8 cellular contexts compared by ENCODE assay signal in genomic region chr11:107859459-107860239, GRCh38. TPM values are rescaled to one million over a fixed set of nuclear protein-coding genes. Genes with fewer than 3 reads are reported as not detected.
DNase-seq lines count a peak whose midpoint lies in the region; ATAC-seq and TF ChIP-seq lines count a peak whose summit lies in the region.

No MANE protein-coding gene starts in this region.

- peak overlapping the region; percentile 88 for H3K27ac ChIP-seq in epithelial cell of prostate
- H3K27ac ChIP-seq in uterus = peak overlapping the region; percentile 67 to 72

- H3K4me3 Mint-ChIP-seq in CD14-positive monocyte (peak overlapping the region; percentile 92 to 94), naive B cell (peak overlapping the region; percentile 92 to 98 (median 97))
- H3K4me3 Mint-ChIP-seq in activated CD4-positive, alpha-beta memory T cell treated with anti-CD3 and anti-CD28 coated beads for 36 hours = peak overlapping the region; percentile 95

- H3K36me3 Mint-ChIP-seq in CD14-positive monocyte = peaks cover 3 to 4% of the 10 kb centered on the region in 2 donors
- H3K36me3 Mint-ChIP-seq in activated CD4-positive, alpha-beta memory T cell treated with anti-CD3 and anti-CD28 coated beads for 36 hours = peaks cover 8% of the 10 kb centered on the region
- no peaks in the 10 kb centered on the region for H3K36me3 Mint-ChIP-seq in naive B cell

- no peaks in the 10 kb centered on the region for H3K27me3 ChIP-seq in uterus

- no peaks in the 10 kb centered on the region for H3K36me3 ChIP-seq in uterus

- ATAC-seq in GM21381 (IDR thresholded peaks at IDR 0.05; ENCODE audit: unreplicated experiment) (peak; percentile 21), naive B cell (ENCODE audit: low read depth in 2 of 2) (no peak), HG03469 (IDR thresholded peaks at IDR 0.05; ENCODE audit: unreplicated experiment) (no peak)

- CTCF ChIA-PET in activated CD4-positive, alpha-beta memory T cell treated with anti-CD3 and anti-CD28 coated beads for 36 hours (lab: Charles Lee) = no interaction called here

- H3K4me3 ChIP-seq in uterus = peak overlapping the region; percentile 48 to 60

- H3K4me1 ChIP-seq in uterus = no peaks in the 10 kb centered on the region

- TF ChIP-seq CTCF in CD14-positive monocyte (IDR thresholded peaks at IDR 0.05) (no peak), uterus (IDR thresholded peaks at IDR 0.05) (no peak)

- POLR2A ChIA-PET in activated CD4-positive, alpha-beta memory T cell treated with anti-CD3 and anti-CD28 coated beads for 36 hours (lab: Charles Lee) = interaction anchor here (1.0 kb wide), 1 partner anchor 19 kb away, joined by 4 read pairs; no protein-coding TSS in a partner anchor

- no peak for DNase-seq in CD14-positive monocyte (ENCODE audit: low spot score)
- peak; percentile 55 for DNase-seq in NCI-H2196 (lab: John Stamatoyannopoulos, UW; ENCODE audit: unreplicated experiment)
- peak; percentile 57 for DNase-seq in activated CD4-positive, alpha-beta memory T cell treated with anti-CD3 and anti-CD28 coated beads for 36 hours
- DNase-seq in epithelial cell of prostate (ENCODE audit: low read depth, low spot score) = no peak
- DNase-seq in naive B cell = peak; percentile 17
- DNase-seq in uterus = peak in 1 of 2 donors; percentile 29

- peak overlapping the region in 5 of 7 donors; percentile 12 to 67 (median 56) for H3K27ac Mint-ChIP-seq in CD14-positive monocyte
- peak overlapping the region; percentile 92 for H3K27ac Mint-ChIP-seq in activated CD4-positive, alpha-beta memory T cell treated with anti-CD3 and anti-CD28 coated beads for 36 hours
- H3K27ac Mint-ChIP-seq in naive B cell = peak overlapping the region; percentile 54 to 97 (median 93)

- intact Hi-C loops in CD14-positive monocyte (cut with micrococcal nuclease) = loop anchor here in 1 of 2 donors (5.0 kb wide), 1 partner anchor 62 kb away; no protein-coding TSS in a partner anchor
- intact Hi-C loops in activated CD4-positive, alpha-beta memory T cell treated with anti-CD3 and anti-CD28 coated beads for 36 hours (cut with micrococcal nuclease) = loop anchor here (1.0 to 5.0 kb wide), 7 partner anchors 60 to 402 kb away; partner anchors contain the start of genes ALKBH8, ATM, CUL5 and CWF19L2
- intact Hi-C loops in uterus (cut with DNase I; ENCODE audit: low total_unique reads) = no loop called here

- H3K4me1 Mint-ChIP-seq in CD14-positive monocyte = peaks cover 28% of the 10 kb centered on the region
- peaks cover 31% of the 10 kb centered on the region for H3K4me1 Mint-ChIP-seq in activated CD4-positive, alpha-beta memory T cell treated with anti-CD3 and anti-CD28 coated beads for 36 hours (ENCODE audit: low read depth)
- peaks cover 24 to 45% (median 32%) of the 10 kb centered on the region in 3 donors for H3K4me1 Mint-ChIP-seq in naive B cell

- peaks cover 28 to 41% (median 39%) of the 10 kb centered on the region in 3 donors for H3K27me3 Mint-ChIP-seq in CD14-positive monocyte (ENCODE audit: low read depth in 3 of 3)
- H3K27me3 Mint-ChIP-seq in activated CD4-positive, alpha-beta memory T cell treated with anti-CD3 and anti-CD28 coated beads for 36 hours = no peaks in the 10 kb centered on the region
- H3K27me3 Mint-ChIP-seq in naive B cell = peaks cover 0 to 5% (median 0%) of the 10 kb centered on the region in 3 donors

- no peak for TF ChIP-seq POLR2A in uterus (IDR thresholded peaks at IDR 0.05)

- H3K9me3 ChIP-seq in uterus = no peaks in the 10 kb centered on the region

- peaks cover 0 to 12% (median 9%) of the 10 kb centered on the region in 7 donors for H3K9me3 Mint-ChIP-seq in CD14-positive monocyte
- no peaks in the 10 kb centered on the region for H3K9me3 Mint-ChIP-seq in activated CD4-positive, alpha-beta memory T cell treated with anti-CD3 and anti-CD28 coated beads for 36 hours
- H3K9me3 Mint-ChIP-seq in naive B cell = no peaks in the 10 kb centered on the region

RNA-seq across cellular contexts. Expression of gene SLC35F2, which starts 1.1 kb away (rescaled TPM):
- under 1 TPM in 1 of 2 donors, not detected in 1; 0.24 TPM for polyA plus RNA-seq in CD14-positive monocyte
- 10 to 100 TPM; 22.8 to 24.5 TPM for total RNA-seq in activated CD4-positive, alpha-beta memory T cell treated with anti-CD3 and anti-CD28 coated beads for 36 hours
- polyA plus RNA-seq in naive B cell (ENCODE audit: low read depth in 6 of 6) = 10 to 100 TPM; 20.6 to 37.1 (median 23.3) TPM
- 10 to 100 TPM in 1 of 4 donors, 1 to 10 TPM in 3; 5.4 to 34.9 (median 6.2) TPM for total RNA-seq in uterus

Comparison
In these comparisons a context has a peak if more than half of its experiments do, and no peak if none do; other contexts are left out.
1. DNase-seq: peak in NCI-H2196 (single experiment), activated CD4-positive, alpha-beta memory T cell treated with anti-CD3 and anti-CD28 coated beads for 36 hours (single experiment) and naive B cell (single experiment); none in CD14-positive monocyte (single experiment) and epithelial cell of prostate (single experiment).
2. Peak in every context shown above with its lines, with median percentiles within 50 percentile points of each other: H3K27ac Mint-ChIP-seq and H3K4me3 Mint-ChIP-seq.